ENCODE assay signal across 8 cellular contexts in genomic region chr1:38990746-38991637, GRCh38. TPM values are rescaled to one million over a fixed set of nuclear protein-coding genes. Genes with fewer than 3 reads are reported as not detected.
DNase-seq lines count a peak whose midpoint lies in the region; ATAC-seq and TF ChIP-seq lines count a peak whose summit lies in the region.

Gene AKIRIN1, plus strand, starts transcription at chr1:38991276. Its CDS starts 105 bp downstream, at chr1:38991381.

- WGBS in suprapubic skin = under 1% methylated on average over 34 of the region's 76 CpGs

- peak within 1 kb of the TSS; percentile 99 for H3K4me3 ChIP-seq in suprapubic skin

- CTCF ChIA-PET in GM10248 (lab: Yijun Ruan, JAX) = interaction anchor here (1.1 kb wide), 1 partner anchor 35 kb away, joined by 3 read pairs; the partner anchor contains the start of gene NDUFS5

- no peak for TF ChIP-seq CTCF in GM10248 (IDR thresholded peaks at IDR 0.05; ENCODE audit: control extremely low read depth, extremely low read depth, low read depth, missing control alignments)
- TF ChIP-seq CTCF in suprapubic skin (IDR thresholded peaks at IDR 0.05) = peak in 1 of 2 donors; percentile 38

- peak within 1 kb of the TSS; percentile 96 for H3K27ac ChIP-seq in suprapubic skin

- no peaks in the 10 kb centered on the region for H3K9me3 ChIP-seq in suprapubic skin

- DNase-seq in GM10248 (ENCODE audit: extremely low spot score) (peak; percentile 99), NCI-H1092 (lab: John Stamatoyannopoulos, UW) (peak; percentile 96), SKM-1 (lab: John Stamatoyannopoulos, UW; ENCODE audit: unreplicated experiment) (peak; percentile 78), glomerular endothelial cell (ENCODE audit: extremely low read depth, low read depth, low spot score) (no peak), occipital lobe (lab: John Stamatoyannopoulos, UW) (peak; percentile 99), suprapubic skin (ENCODE audit: low spot score in 2 of 2) (peak; percentile 98 to 99)
- DNase-seq in activated naive CD4-positive, alpha-beta T cell treated with anti-CD3 and anti-CD28 coated beads, Interleukin-2, amount 50 U/mL, for 72 hours (ENCODE audit: low spot score in 2 of 2) = peak; percentile 99

- H3K27ac Mint-ChIP-seq in activated naive CD4-positive, alpha-beta T cell treated with anti-CD3 and anti-CD28 coated beads, Interleukin-2, amount 50 U/mL, for 72 hours = peak within 1 kb of the TSS; percentile 67 to 83

- H3K9me3 Mint-ChIP-seq in activated naive CD4-positive, alpha-beta T cell treated with anti-CD3 and anti-CD28 coated beads, Interleukin-2, amount 50 U/mL, for 72 hours = no peaks in the 10 kb centered on the region

- H3K36me3 Mint-ChIP-seq in activated naive CD4-positive, alpha-beta T cell treated with anti-CD3 and anti-CD28 coated beads, Interleukin-2, amount 50 U/mL, for 72 hours = peaks cover 20 to 32% of the 10 kb centered on the region in 2 donors

- peak; percentile 93 for ATAC-seq in HG02610 (IDR thresholded peaks at IDR 0.05; ENCODE audit: unreplicated experiment)
- ATAC-seq in activated naive CD4-positive, alpha-beta T cell treated with anti-CD3 and anti-CD28 coated beads, Interleukin-2, amount 50 U/mL, for 72 hours = peak; percentile 95 to 96

- H3K27me3 ChIP-seq in suprapubic skin = no peaks in the 10 kb centered on the region

- TF ChIP-seq POLR2A in suprapubic skin (IDR thresholded peaks at IDR 0.05) = peak; percentile 38 to 89

- H3K36me3 ChIP-seq in suprapubic skin = no peaks in the 10 kb centered on the region

- peaks cover 32% of the 10 kb centered on the region for H3K4me1 ChIP-seq in suprapubic skin

- POLR2A ChIA-PET in GM10248 (lab: Yijun Ruan, JAX) = no interaction called here

- no peak for TF ChIP-seq EP300 in suprapubic skin (IDR thresholded peaks at IDR 0.05)

RNA-seq across cellular contexts. Expression of gene AKIRIN1, which starts in this region (rescaled TPM):
- total RNA-seq in activated naive CD4-positive, alpha-beta T cell treated with anti-CD3 and anti-CD28 coated beads, Interleukin-2, amount 50 U/mL, for 72 hours = 10 to 100 TPM; 45.8 to 93.6 TPM
- total RNA-seq in glomerular endothelial cell = 46.7 and 51.6 TPM in 2 replicates
- total RNA-seq in occipital lobe = 57.2 TPM
- total RNA-seq in suprapubic skin = 10 to 100 TPM; 26.1 to 34.7 (median 30.4) TPM
